Comparison of ENCODE assay signal across 29 cellular contexts in the genomic region with DNA sequence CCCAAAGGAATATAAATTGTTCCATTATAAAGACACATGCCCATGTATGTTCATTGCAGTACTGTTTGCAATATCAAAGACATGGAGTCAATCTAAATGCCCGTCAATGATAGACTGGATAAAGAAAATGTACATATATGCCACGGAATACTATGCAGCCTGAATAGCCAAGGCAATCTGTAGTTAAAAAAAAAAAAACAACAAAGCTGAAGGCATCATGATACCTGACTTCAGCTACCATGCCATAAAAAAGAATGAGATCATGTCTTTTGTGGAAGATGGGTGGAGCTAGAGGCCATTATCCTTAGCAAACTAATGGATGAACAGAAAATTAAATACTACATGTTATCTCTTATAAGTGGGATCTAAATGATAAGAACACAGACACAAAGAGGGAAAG.
"Had no signal": no experiment of that assay in that cellular context is flagged by ENCODE, and none has a peak within 500 bp of the region (broad histone marks: within the 10 kb centered on the region; RNA-seq: fewer than 3 reads in every experiment).

No MANE protein-coding gene starts in this region.

- ATAC-seq: activated CD8-positive, alpha-beta T cell treated with anti-CD3 and anti-CD28 coated beads for 36 hours; activated naive CD4-positive, alpha-beta T cell treated with anti-CD3 and anti-CD28 coated beads, Interleukin-2, amount 50 U/mL, for 72 hours; activated T-cell treated with anti-CD3 and anti-CD28 coated beads, Interleukin-2, amount 50 U/mL, for 4 hours; activated T-cell treated with anti-CD3 and anti-CD28 coated beads, Interleukin-2, amount 50 U/mL, for 72 hours; activated T-helper 17 cell treated with anti-CD3 and anti-CD28 coated beads, Interleukin-2, amount 50 U/mL, for 72 hours; body of pancreas had no signal

- DNase-seq: activated B cell treated with CpG ODN at 0.5 μM for 24 hours; activated CD4-positive, alpha-beta memory T cell treated with anti-CD3 and anti-CD28 coated beads for 36 hours; activated CD4-positive, alpha-beta T cell treated with anti-CD3 and anti-CD28 coated beads for 4 hours; activated CD4-positive, alpha-beta T cell treated with anti-CD3 and anti-CD28 coated beads, Interleukin-2, amount 10 ng/mL, durations not matched to agents 24 days and 14 days; activated CD4-positive, alpha-beta T cell treated with anti-CD3 and anti-CD28 coated beads, Interleukin-2, amount 50 U/mL, for 1 hour; activated CD4-positive, alpha-beta T cell treated with anti-CD3 and anti-CD28 coated beads, Interleukin-2, amount 50 U/mL, for 4 hours; activated CD4-positive, CD25-positive, alpha-beta regulatory T cell treated with anti-CD3 and anti-CD28 coated beads, Interleukin-2, amount 50 U/mL, for 72 hours; activated CD8-positive, alpha-beta memory T cell treated with anti-CD3 and anti-CD28 coated beads, Interleukin-2, amount 50 U/mL, for 4 hours; activated CD8-positive, alpha-beta T cell treated with anti-CD3 and anti-CD28 coated beads for 36 hours; activated effector memory CD4-positive, alpha-beta T cell treated with anti-CD3 and anti-CD28 coated beads, Interleukin-2, amount 50 U/mL, for 16 hours; activated gamma-delta T cell treated with Interleukin-2 at 50 U/mL for 16 hours; activated naive CD4-positive, alpha-beta T cell; activated naive CD4-positive, alpha-beta T cell treated with anti-CD3 and anti-CD28 coated beads for 36 hours; activated naive CD4-positive, alpha-beta T cell treated with anti-CD3 and anti-CD28 coated beads, Interleukin-2, amount 50 U/mL, for 16 hours; activated naive CD8-positive, alpha-beta T cell treated with anti-CD3 and anti-CD28 coated beads for 36 hours; activated T-cell treated with anti-CD3 and anti-CD28 coated beads for 4 hours; activated T-cell treated with anti-CD3 and anti-CD28 coated beads, Interleukin-2, amount 50 U/mL, for 1 hour; activated T-cell treated with anti-CD3 and anti-CD28 coated beads, Interleukin-2, amount 50 U/mL, for 4 hours; activated T-cell treated with anti-CD3 and anti-CD28 coated beads, Interleukin-2, amount 50 U/mL, for 72 hours; adrenal gland; amniotic stem cell; aorta; body of pancreas; brain microvascular endothelial cell; central memory CD4-positive, alpha-beta T cell; T-helper 2 cell; T-helper 9 cell had no signal
